In the genomic region with DNA sequence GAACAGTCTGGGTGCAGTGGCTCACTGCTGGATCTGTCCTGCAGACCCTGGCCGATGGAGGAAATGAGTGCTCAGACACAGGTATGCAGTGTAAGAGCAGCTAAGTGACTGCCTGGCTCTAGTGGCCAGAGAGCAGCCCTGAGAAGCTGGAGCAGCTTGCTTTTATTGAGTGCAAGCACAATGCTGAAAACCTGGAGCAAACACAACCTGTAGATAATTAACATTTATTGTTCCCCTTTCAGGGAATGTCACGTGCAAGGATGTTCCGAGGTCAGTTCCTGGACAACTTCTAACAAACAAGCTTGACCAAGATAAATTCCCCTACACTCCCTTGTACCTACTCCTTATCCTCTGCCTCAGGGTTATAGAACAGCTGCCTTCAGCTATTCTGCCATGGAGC, we compare ENCODE assay signal across 19 cellular contexts. TPM values are rescaled to one million over a fixed set of nuclear protein-coding genes. Genes with fewer than 3 reads are reported as not detected.
A peak's percentile ranks its signal among the peaks of the same experiment; 100 is the strongest.
DNase-seq lines count a peak whose midpoint lies in the region; ATAC-seq, FAIRE-seq and TF ChIP-seq lines count a peak whose summit lies in the region.
"Had no signal": no experiment of that assay in that cellular context is flagged by ENCODE, and none has a peak within 500 bp of the region (broad histone marks: within the 10 kb centered on the region; RNA-seq: fewer than 3 reads in every experiment).

No MANE protein-coding gene starts in this region.

- DNase-seq in DMS153 (lab: John Stamatoyannopoulos, UW) (peak; percentile 28), NCI-H69 (lab: John Stamatoyannopoulos, UW) (peak; percentile 24), endothelial cell of umbilical vein (ENCODE audit: low read depth, low spot score) (no peak), progenitor cell of endocrine pancreas (ENCODE audit: low spot score, unreplicated experiment) (no peak), middle frontal gyrus (ENCODE audit: extremely low spot score, low spot score) (no peak), DMS 273 (lab: John Stamatoyannopoulos, UW; ENCODE audit: unreplicated experiment) (no peak)
- DNase-seq: activated B cell treated with CpG ODN at 0.5 μM for 24 hours; activated CD8-positive, alpha-beta memory T cell treated with anti-CD3 and anti-CD28 coated beads for 24 hours; GM23248; NCI-H1092 treated with DMSO at 0.1 percent for 48 hours; occipital lobe; stimulated activated CD4-positive, alpha-beta T cell treated with anti-CD3 and anti-CD28 coated beads, Interleukin-1b, Interleukin-23, amount 100 ng/mL, for 48 hours had no signal

- H3K9ac ChIP-seq in endothelial cell of umbilical vein (replicated peaks; ENCODE audit: extremely low read depth, insufficient read depth, low read length) = no peak overlapping the region

- H3K27ac ChIP-seq in endothelial cell of umbilical vein (ENCODE audit: insufficient read depth, low read depth, low read length) = no peak overlapping the region

- peaks cover 13% of the 10 kb centered on the region for H3K4me1 ChIP-seq in endothelial cell of umbilical vein (ENCODE audit: control insufficient read depth, extremely low read depth, insufficient read depth, low read length)

- no TSS peak for BruUV-seq in endothelial cell of umbilical vein (replicated peaks; lab: Mats Ljungman, UMichigan)

- no peaks in the 10 kb centered on the region for H3K9me3 ChIP-seq in endothelial cell of umbilical vein (replicated peaks; ENCODE audit: control insufficient read depth, insufficient read depth, low read length)

- intact Hi-C loops in endothelial cell of umbilical vein (cut with micrococcal nuclease) = loop anchor here (2.0 kb wide), 1 partner anchor 65 kb away; no protein-coding TSS in a partner anchor

- peaks cover 37% of the 10 kb centered on the region for H3K4me1 Mint-ChIP-seq in progenitor cell of endocrine pancreas (ENCODE audit: low read depth)
- H3K4me1 Mint-ChIP-seq: activated B cell treated with CpG ODN at 0.5 μM for 24 hours had no signal

- H3K4me3 ChIP-seq in endothelial cell of umbilical vein (replicated peaks in 1 of 3; ENCODE audit: insufficient read depth in 1 of 3, low read depth in 1 of 3, low read length in 3 of 3) = no peak overlapping the region
- H3K4me3 ChIP-seq: GM23248 had no signal

- FAIRE-seq in endothelial cell of umbilical vein (lab: Jason Lieb, UNC) = peak; percentile 28
- FAIRE-seq: D721Med had no signal

- dilution Hi-C loops in endothelial cell of umbilical vein (cut with MboI; ENCODE audit: extremely low pct_ligation_motif_present, low sequenced_read_pairs) = no loop called here

- H3K4me3 Mint-ChIP-seq in progenitor cell of endocrine pancreas (ENCODE audit: low read depth) = no peak overlapping the region
- H3K4me3 Mint-ChIP-seq: activated B cell treated with CpG ODN at 0.5 μM for 24 hours; activated naive CD8-positive, alpha-beta T cell had no signal

- H3K9me3 Mint-ChIP-seq in progenitor cell of endocrine pancreas (ENCODE audit: low read depth) = peaks cover 8% of the 10 kb centered on the region
- H3K9me3 Mint-ChIP-seq: activated B cell treated with CpG ODN at 0.5 μM for 24 hours had no signal

- H4K20me1 ChIP-seq in endothelial cell of umbilical vein (replicated peaks; ENCODE audit: control insufficient read depth, extremely low read depth, insufficient read depth, low read length) = no peaks in the 10 kb centered on the region

- no peak for TF ChIP-seq POLR2A in endothelial cell of umbilical vein (IDR thresholded peaks at IDR 0.05; ENCODE audit: low read depth, low read length)

- no peaks in the 10 kb centered on the region for H3K27me3 Mint-ChIP-seq in progenitor cell of endocrine pancreas
- H3K27me3 Mint-ChIP-seq: activated naive CD8-positive, alpha-beta T cell had no signal

- no peaks in the 10 kb centered on the region for H3K9me1 ChIP-seq in endothelial cell of umbilical vein (replicated peaks; ENCODE audit: control insufficient read depth, extremely low read depth, insufficient read depth, low read length)

- CTCF ChIA-PET in endothelial cell of umbilical vein (lab: Charles Lee) = interaction anchor here (1.0 to 2.7 kb wide), 5 partner anchors 32 to 629 kb away, joined by 3 to 7 read pairs (median 4); no protein-coding TSS in a partner anchor

- POLR2A ChIA-PET in endothelial cell of umbilical vein (lab: Charles Lee) = interaction anchor here (1.1 kb wide), 1 partner anchor 37 kb away, joined by 5 read pairs; no protein-coding TSS in a partner anchor

- TF ChIP-seq CTCF in endothelial cell of umbilical vein (IDR thresholded peaks at IDR 0.05; ENCODE audit: extremely low read depth in 1 of 2, insufficient read depth in 1 of 2, low read depth in 1 of 2, low read length in 2 of 2) (no peak), progenitor cell of endocrine pancreas (IDR thresholded peaks at IDR 0.05; ENCODE audit: unreplicated experiment) (no peak)

- no peak overlapping the region for H3K4me2 ChIP-seq in endothelial cell of umbilical vein (ENCODE audit: insufficient read depth, low read length)

- peaks cover 6% of the 10 kb centered on the region for H3K36me3 Mint-ChIP-seq in progenitor cell of endocrine pancreas (ENCODE audit: insufficient read depth)
- H3K36me3 Mint-ChIP-seq: activated naive CD8-positive, alpha-beta T cell had no signal

- no peak for ATAC-seq in HG03439 (IDR thresholded peaks at IDR 0.05; ENCODE audit: unreplicated experiment)
- ATAC-seq: sciatic nerve had no signal

- peak overlapping the region; percentile 92 for H3K27ac Mint-ChIP-seq in progenitor cell of endocrine pancreas
- H3K27ac Mint-ChIP-seq: activated naive CD8-positive, alpha-beta T cell had no signal

- H3K79me2 ChIP-seq in endothelial cell of umbilical vein (ENCODE audit: control insufficient read depth, insufficient read depth, low read length) = no peaks in the 10 kb centered on the region

- no peaks in the 10 kb centered on the region for H3K27me3 ChIP-seq in endothelial cell of umbilical vein (ENCODE audit: control insufficient read depth in 2 of 2, insufficient read depth in 2 of 2, low read length in 2 of 2)

- H2AFZ ChIP-seq in endothelial cell of umbilical vein (ENCODE audit: low read depth, low read length) = no peak overlapping the region
- H2AFZ ChIP-seq: GM23248 had no signal

- no peaks in the 10 kb centered on the region for H3K36me3 ChIP-seq in endothelial cell of umbilical vein (ENCODE audit: control insufficient read depth in 2 of 2, extremely low read depth in 1 of 2, insufficient read depth in 2 of 2, low read length in 2 of 2)

TF ChIP-seq in endothelial cell of umbilical vein, 7 proteins besides CTCF, POLR2A, EP300 and RAD21:
- TF ChIP-seq MYC (IDR thresholded peaks at IDR 0.05; ENCODE audit: low read depth, low read length) (no peak), GATA2 (IDR thresholded peaks at IDR 0.05; ENCODE audit: insufficient read depth, insufficient read length, low read depth, low read length) (no peak), FOS (IDR thresholded peaks at IDR 0.05; ENCODE audit: borderline replicate concordance, insufficient read depth, low read length) (no peak), EZH2 (IDR thresholded peaks at IDR 0.05; ENCODE audit: borderline replicate concordance, low read depth, low read length, severe bottlenecking) (no peak), MAX (IDR thresholded peaks at IDR 0.05; ENCODE audit: insufficient read depth, insufficient read length) (no peak), POLR2AphosphoS5 (IDR thresholded peaks at IDR 0.05; ENCODE audit: insufficient read depth, low read depth, low read length) (no peak), JUN (IDR thresholded peaks at IDR 0.05; ENCODE audit: borderline replicate concordance, insufficient read depth, insufficient read length, low read depth) (no peak)
TF ChIP-seq in endothelial cell of umbilical vein: peak in this region for 0.

RNA-seq across cellular contexts. Expression of gene DDC, which starts 31.4 kb away (rescaled TPM):
- not detected in 2 replicates for total RNA-seq in endothelial cell of umbilical vein
- polyA plus RNA-seq in endothelial cell of umbilical vein = not detected in 2 replicates
- not detected in 2 replicates for polyA plus RNA-seq in endothelial cell of umbilical vein (2011; cell fraction: cytosol; rRNA removed)
- polyA plus RNA-seq in endothelial cell of umbilical vein (2011; cell fraction: nucleus; rRNA removed) = not detected in 2 replicates
- not detected in 2 replicates for polyA plus RNA-seq in endothelial cell of umbilical vein (2012)
- not detected in 2 replicates for polyA minus RNA-seq in endothelial cell of umbilical vein
- polyA minus RNA-seq in endothelial cell of umbilical vein (2011; cell fraction: cytosol; rRNA and poly(A)+ RNA removed) = not detected
- polyA minus RNA-seq in endothelial cell of umbilical vein (2011; cell fraction: nucleus; rRNA and poly(A)+ RNA removed) = not detected in 2 replicates
- 37.3 and 44.6 TPM in 2 replicates for total RNA-seq in progenitor cell of endocrine pancreas
- total RNA-seq: activated B cell treated with CpG ODN at 0.5 μM for 24 hours; dermis microvascular lymphatic vessel endothelial cell; fibroblast of lung; GM23248; occipital lobe; sciatic nerve; T-helper 2 cell treated with Interferon-gamma antibody and Interleukin-4, amounts not matched to agents 100 ng/mL and 5 ng/mL, for 36 hours had no signal
- polyA plus RNA-seq: fibroblast of lung, GM23248 had no signal

Comparison
In these comparisons a context has a peak if more than half of its experiments do, and no peak if none do; other contexts are left out.
1. DNase-seq: peak in DMS153 (single experiment) and NCI-H69 (single experiment); none in endothelial cell of umbilical vein (single experiment), progenitor cell of endocrine pancreas (single experiment), middle frontal gyrus (single experiment) and DMS 273 (single experiment).
2. RNA of gene DDC, which starts 31.4 kb away (total RNA-seq): 37.3 to 44.6 TPM in progenitor cell of endocrine pancreas; not detected in endothelial cell of umbilical vein; every median in the first group is over 10 times any median in the second.